ENCODE assay signal across 13 cellular contexts in the genomic region with DNA sequence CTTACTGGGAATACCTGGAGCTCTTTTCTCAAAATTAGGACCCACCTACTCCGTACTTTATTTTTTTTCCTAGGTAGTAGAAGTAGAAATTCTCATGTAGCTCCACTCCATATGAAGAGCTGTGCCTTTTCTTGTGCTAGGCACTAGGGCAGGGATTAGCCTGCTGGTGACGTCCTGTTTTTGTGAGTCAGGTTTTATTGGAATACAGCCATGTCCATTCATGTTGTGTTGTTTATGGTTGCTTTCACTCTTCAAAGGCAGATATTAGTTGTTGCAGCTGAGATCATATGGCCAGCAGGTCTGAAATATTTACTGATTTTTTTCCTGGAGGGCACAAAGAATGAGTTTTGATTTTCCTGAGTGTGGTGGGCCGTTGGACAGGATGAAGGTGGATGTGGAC. TPM values are rescaled to one million over a fixed set of nuclear protein-coding genes. Genes with fewer than 3 reads are reported as not detected.
DNase-seq lines count a peak whose midpoint lies in the region; ATAC-seq and TF ChIP-seq lines count a peak whose summit lies in the region.
"Had no signal": no experiment of that assay in that cellular context is flagged by ENCODE, and none has a peak within 500 bp of the region (broad histone marks: within the 10 kb centered on the region; RNA-seq: fewer than 3 reads in every experiment).

No MANE protein-coding gene starts in this region.

- H3K9ac ChIP-seq in Karpas-422 (ENCODE audit: low read length), result no peak overlapping the region

- no peak overlapping the region for H3K4me2 ChIP-seq in Karpas-422 (ENCODE audit: low read depth, low read length, poor library complexity, severe bottlenecking)

- no peak overlapping the region for H3K4me3 ChIP-seq in Karpas-422 (ENCODE audit: low read length)
- H3K4me3 ChIP-seq: Peyer's patch had no signal

- no peak for TF ChIP-seq CTCF in HFFc6 (IDR thresholded peaks at IDR 0.05)

- 0 out of 2 replicates have a peak, but pooled peaks cover 1% of the 10 kb centered on the region for H3K9me3 ChIP-seq in Karpas-422 (ENCODE audit: low read length)
- H3K9me3 ChIP-seq: Peyer's patch had no signal

- peaks cover 100% of the 10 kb centered on the region for H3K79me2 ChIP-seq in Karpas-422 (ENCODE audit: low read length)

- H3K36me3 Mint-ChIP-seq in HFFc6 (ENCODE audit: low read depth), result peaks cover 25% of the 10 kb centered on the region

- DNase-seq in AG20443 (ENCODE audit: low spot score), result peak; percentile 61
- peak; percentile 81 for DNase-seq in HFFc6
- DNase-seq in astrocyte of the hippocampus (ENCODE audit: low read depth, low spot score), result peak; percentile 81
- peak; percentile 4 for DNase-seq in kidney glomerular epithelial cell (lab: John Stamatoyannopoulos, UW)
- no peak for DNase-seq in Karpas-422
- DNase-seq in T-helper 2 cell, result no peak
- DNase-seq: GF-D8, hippocampal formation, posterior cingulate gyrus had no signal

- H2AFZ ChIP-seq in Karpas-422 (ENCODE audit: low read length), result no peak overlapping the region

- no peak for ATAC-seq in GM18520 (IDR thresholded peaks at IDR 0.05; ENCODE audit: unreplicated experiment)
- ATAC-seq in GM21423 (IDR thresholded peaks at IDR 0.05; ENCODE audit: unreplicated experiment), result no peak

- no peak overlapping the region for H3K27ac ChIP-seq in Karpas-422 (ENCODE audit: low read length)
- H3K27ac ChIP-seq: Peyer's patch had no signal

- no peaks in the 10 kb centered on the region; the same call in 1 of the 2 replicates for H3K27me3 Mint-ChIP-seq in HFFc6 (ENCODE audit: insufficient read depth)
- H3K27me3 Mint-ChIP-seq: IgD-negative memory B cell had no signal

- no peaks in the 10 kb centered on the region for H3K9me2 ChIP-seq in Karpas-422 (replicated peaks; ENCODE audit: insufficient read depth, low read length)

- peaks cover 44% of the 10 kb centered on the region for H3K4me1 Mint-ChIP-seq in HFFc6 (ENCODE audit: low read depth)

- peak overlapping the region; percentile 66 for H3K27ac Mint-ChIP-seq in HFFc6

- no peaks in the 10 kb centered on the region for H3K27me3 ChIP-seq in Karpas-422 (ENCODE audit: low read length)
- H3K27me3 ChIP-seq: Peyer's patch had no signal

- peaks cover 21% of the 10 kb centered on the region; the same call in 1 of the 2 replicates for H3K36me3 ChIP-seq in Karpas-422 (ENCODE audit: insufficient read depth, low read length)

- peaks cover 32% of the 10 kb centered on the region for H3K4me1 ChIP-seq in Karpas-422 (ENCODE audit: low read length)

- H4K20me1 ChIP-seq in Karpas-422 (ENCODE audit: insufficient read depth, low read depth, low read length), result peaks cover 31% of the 10 kb centered on the region

- H3K9me3 Mint-ChIP-seq in HFFc6, result no peaks in the 10 kb centered on the region

- H3K4me3 Mint-ChIP-seq in HFFc6, result peak overlapping the region; percentile 47

RNA-seq across cellular contexts. Expression of gene XRN2, which starts 20.5 kb away (rescaled TPM):
- 10 to 100 TPM; 53.3 to 66.1 (median 60.3) TPM for total RNA-seq in HFFc6 (2021; fragmentation: NEBNext Ultra II Directional; extraction: Animal tissue kit (Norgen Biotek cat#: 25700))
- total RNA-seq in Karpas-422 (2014; rRNA removed; shearing (Covaris generic); ENCODE audit: low replicate concordance), result 48.6 and 55.6 TPM in 2 replicates

Comparison
In these comparisons a context has a peak if more than half of its experiments do, and no peak if none do; other contexts are left out.
1. DNase-seq: peak in AG20443 (single experiment), HFFc6 (single experiment), astrocyte of the hippocampus (single experiment) and kidney glomerular epithelial cell (single experiment); none in Karpas-422 (single experiment) and T-helper 2 cell (0 of 5).